8 cellular contexts compared by ENCODE assay signal in genomic region chr17:16378631-16379282, GRCh38. TPM values are rescaled to one million over a fixed set of nuclear protein-coding genes. Genes with fewer than 3 reads are reported as not detected.
A peak's percentile ranks its signal among the peaks of the same experiment; 100 is the strongest.
DNase-seq lines count a peak whose midpoint lies in the region; ATAC-seq and TF ChIP-seq lines count a peak whose summit lies in the region.

No MANE protein-coding gene starts in this region.

- no peak for TF ChIP-seq POLR2A in tibial nerve (IDR thresholded peaks at IDR 0.05)

- no peak for TF ChIP-seq EP300 in tibial nerve (IDR thresholded peaks at IDR 0.05)

- peak overlapping the region; percentile 74; the same call in 1 of the 2 replicates for H3K27ac Mint-ChIP-seq in GM23338
- peak overlapping the region; percentile 29 for H3K27ac Mint-ChIP-seq in activated naive CD8-positive, alpha-beta T cell treated with anti-CD3 and anti-CD28 coated beads for 36 hours
- no peak overlapping the region for H3K27ac Mint-ChIP-seq in activated T-helper 1 cell treated with anti-CD3 and anti-CD28 coated beads, Interleukin-12 subunit alpha, Interleukin-12 subunit beta, Interleukin-2, Interleukin-4 antibody, amounts not matched to agents 30 ng/mL and 10 ng/mL and 1 ng/mL, durations not matched to agents 14 hours and 24 hours and 36 hours

- peaks cover 32% of the 10 kb centered on the region for H3K36me3 Mint-ChIP-seq in GM23338 (ENCODE audit: low read depth)
- H3K36me3 Mint-ChIP-seq in activated naive CD8-positive, alpha-beta T cell treated with anti-CD3 and anti-CD28 coated beads for 36 hours: peaks cover 28% of the 10 kb centered on the region
- peaks cover 24% of the 10 kb centered on the region for H3K36me3 Mint-ChIP-seq in activated T-helper 1 cell treated with anti-CD3 and anti-CD28 coated beads, Interleukin-12 subunit alpha, Interleukin-12 subunit beta, Interleukin-2, Interleukin-4 antibody, amounts not matched to agents 30 ng/mL and 10 ng/mL and 1 ng/mL, durations not matched to agents 14 hours and 24 hours and 36 hours (ENCODE audit: low read depth)

- DNase-seq in GM23338 (ENCODE audit: low spot score): peak; percentile 35
- DNase-seq in activated naive CD8-positive, alpha-beta T cell treated with anti-CD3 and anti-CD28 coated beads for 36 hours: no peak
- DNase-seq in NCI-H510A (lab: John Stamatoyannopoulos, UW): no peak
- no peak for DNase-seq in tibial nerve (ENCODE audit: low spot score in 2 of 2)
- DNase-seq in activated T-helper 1 cell treated with anti-CD3 and anti-CD28 coated beads, Interleukin-12 subunit alpha, Interleukin-12 subunit beta, Interleukin-2, Interleukin-4 antibody, amounts not matched to agents 30 ng/mL and 10 ng/mL and 1 ng/mL, durations not matched to agents 14 hours and 24 hours and 36 hours (ENCODE audit: low spot score): no peak
- no peak for DNase-seq in NCI-H2029 (lab: John Stamatoyannopoulos, UW)

- H3K9me2 ChIP-seq in GM23338 (ENCODE audit: insufficient read depth): no peaks in the 10 kb centered on the region

- peaks cover 0 to 4% (median 0%) of the 10 kb centered on the region in 4 donors for H3K9me3 ChIP-seq in tibial nerve

- H3K79me2 ChIP-seq in GM23338 (replicated peaks; ENCODE audit: insufficient read depth): peaks cover 22% of the 10 kb centered on the region

- H3F3A ChIP-seq in GM23338 (replicated peaks; ENCODE audit: low read depth): peaks cover 20% of the 10 kb centered on the region

- no peak for TF ChIP-seq CTCF in GM23338 (conservative IDR thresholded peaks at IDR 0.05; ENCODE audit: low read depth in 2 of 2)
- TF ChIP-seq CTCF in tibial nerve (IDR thresholded peaks at IDR 0.05): no peak

- peaks cover 12% of the 10 kb centered on the region for H3K27me3 Mint-ChIP-seq in GM23338 (ENCODE audit: insufficient read depth, low read depth, poor library complexity)
- no peaks in the 10 kb centered on the region for H3K27me3 Mint-ChIP-seq in activated naive CD8-positive, alpha-beta T cell treated with anti-CD3 and anti-CD28 coated beads for 36 hours
- peaks cover 7% of the 10 kb centered on the region for H3K27me3 Mint-ChIP-seq in activated T-helper 1 cell treated with anti-CD3 and anti-CD28 coated beads, Interleukin-12 subunit alpha, Interleukin-12 subunit beta, Interleukin-2, Interleukin-4 antibody, amounts not matched to agents 30 ng/mL and 10 ng/mL and 1 ng/mL, durations not matched to agents 14 hours and 24 hours and 36 hours (ENCODE audit: insufficient read depth)

- H3K9me3 Mint-ChIP-seq in GM23338: no peaks in the 10 kb centered on the region; the same call in 2 of the 3 replicates
- H3K9me3 Mint-ChIP-seq in activated naive CD8-positive, alpha-beta T cell treated with anti-CD3 and anti-CD28 coated beads for 36 hours: no peaks in the 10 kb centered on the region
- no peaks in the 10 kb centered on the region for H3K9me3 Mint-ChIP-seq in activated T-helper 1 cell treated with anti-CD3 and anti-CD28 coated beads, Interleukin-12 subunit alpha, Interleukin-12 subunit beta, Interleukin-2, Interleukin-4 antibody, amounts not matched to agents 30 ng/mL and 10 ng/mL and 1 ng/mL, durations not matched to agents 14 hours and 24 hours and 36 hours

- H3K4me3 ChIP-seq in GM23338 (no peak overlapping the region), skin epidermis (no peak overlapping the region), tibial nerve (no peak overlapping the region)

- 82 to 85% methylated on average over 18 of the region's 18 CpGs for WGBS in tibial nerve, 2 donors

- intact Hi-C loops in activated T-helper 1 cell treated with anti-CD3 and anti-CD28 coated beads, Interleukin-12 subunit alpha, Interleukin-12 subunit beta, Interleukin-2, Interleukin-4 antibody, amounts not matched to agents 30 ng/mL and 10 ng/mL and 1 ng/mL, durations not matched to agents 14 hours and 24 hours and 36 hours (cut with micrococcal nuclease): no loop called here

- peak overlapping the region; percentile 29; the same call in 1 of the 2 replicates for H2AFZ ChIP-seq in GM23338

- H3K36me3 ChIP-seq in GM23338 (ENCODE audit: insufficient read depth) (peaks cover 11% of the 10 kb centered on the region; the same call in 1 of the 2 replicates), tibial nerve (peaks cover 0 to 20% (median 0%) of the 10 kb centered on the region in 3 donors)

- peaks cover 28% of the 10 kb centered on the region for H3K4me1 Mint-ChIP-seq in GM23338
- H3K4me1 Mint-ChIP-seq in activated naive CD8-positive, alpha-beta T cell treated with anti-CD3 and anti-CD28 coated beads for 36 hours: peaks cover 23% of the 10 kb centered on the region
- peaks cover 20% of the 10 kb centered on the region for H3K4me1 Mint-ChIP-seq in activated T-helper 1 cell treated with anti-CD3 and anti-CD28 coated beads, Interleukin-12 subunit alpha, Interleukin-12 subunit beta, Interleukin-2, Interleukin-4 antibody, amounts not matched to agents 30 ng/mL and 10 ng/mL and 1 ng/mL, durations not matched to agents 14 hours and 24 hours and 36 hours (ENCODE audit: low read depth)

- ATAC-seq in GM23338: no peak

- peak overlapping the region; percentile 72 for H3K27ac ChIP-seq in GM23338 (ENCODE audit: low read depth)
- peak overlapping the region; percentile 94 for H3K27ac ChIP-seq in layer of hippocampus (ENCODE audit: low read depth, low read length)
- peak overlapping the region in 19 of 21 experiments; percentile 2 to 98 (median 75) for H3K27ac ChIP-seq in skin epidermis
- peak overlapping the region in 2 of 4 donors; percentile 64 to 68 for H3K27ac ChIP-seq in tibial nerve

- H4K20me1 ChIP-seq in GM23338 (replicated peaks; ENCODE audit: insufficient read depth): peaks cover 3% of the 10 kb centered on the region; the same call in 1 of the 2 replicates

- no peak overlapping the region for H3K4me2 ChIP-seq in GM23338

- H3K27me3 ChIP-seq in GM23338 (ENCODE audit: insufficient read depth) (no peaks in the 10 kb centered on the region), layer of hippocampus (ENCODE audit: control insufficient read depth, insufficient read depth, low read length) (no peaks in the 10 kb centered on the region), tibial nerve (peaks cover 0 to 10% of the 10 kb centered on the region in 2 donors)

- peak overlapping the region; percentile 4; the same call in 1 of the 3 replicates for H3K4me3 Mint-ChIP-seq in GM23338
- H3K4me3 Mint-ChIP-seq in activated naive CD8-positive, alpha-beta T cell treated with anti-CD3 and anti-CD28 coated beads for 36 hours: no peak overlapping the region
- H3K4me3 Mint-ChIP-seq in activated T-helper 1 cell treated with anti-CD3 and anti-CD28 coated beads, Interleukin-12 subunit alpha, Interleukin-12 subunit beta, Interleukin-2, Interleukin-4 antibody, amounts not matched to agents 30 ng/mL and 10 ng/mL and 1 ng/mL, durations not matched to agents 14 hours and 24 hours and 36 hours: no peak overlapping the region

- H3K4me1 ChIP-seq in GM23338 (ENCODE audit: insufficient read depth) (peaks cover 5% of the 10 kb centered on the region), tibial nerve (peaks cover 0 to 41% (median 7%) of the 10 kb centered on the region in 4 donors)

TF ChIP-seq in GM23338, 12 proteins besides CTCF, POLR2A, EP300 and RAD21 (continues in another document):
- TF ChIP-seq EZH2phosphoT487 (IDR thresholded peaks at IDR 0.05; ENCODE audit: unreplicated experiment): no peak

RNA-seq across cellular contexts. Expression of gene UBB, which starts 2.1 kb away (rescaled TPM):
- total RNA-seq in GM23338 (2014; rRNA removed; shearing (Covaris generic)): 812 and 871 TPM in 2 replicates
- 1,581 and 1,692 TPM in 2 replicates for polyA plus RNA-seq in GM23338 (2016; fragmentation: Nextera tagmentation; extraction: Ambion mirVana)
- 1,000 to 10,000 TPM; 1,498 to 1,547 TPM for total RNA-seq in activated naive CD8-positive, alpha-beta T cell treated with anti-CD3 and anti-CD28 coated beads for 36 hours
- total RNA-seq in tibial nerve: 100 to 1,000 TPM; 435 to 666 (median 472) TPM
- 1,933 and 1,974 TPM in 2 replicates for total RNA-seq in activated T-helper 1 cell treated with anti-CD3 and anti-CD28 coated beads, Interleukin-12 subunit alpha, Interleukin-12 subunit beta, Interleukin-2, Interleukin-4 antibody, amounts not matched to agents 30 ng/mL and 10 ng/mL and 1 ng/mL, durations not matched to agents 14 hours and 24 hours and 36 hours

RNA-seq across cellular contexts. Expression of gene CENPV, which starts 25.5 kb away (rescaled TPM):
- total RNA-seq in GM23338 (2014; rRNA removed; shearing (Covaris generic)): 300 and 312 TPM in 2 replicates
- polyA plus RNA-seq in GM23338 (2016; fragmentation: Nextera tagmentation; extraction: Ambion mirVana): 139 and 149 TPM in 2 replicates
- total RNA-seq in activated naive CD8-positive, alpha-beta T cell treated with anti-CD3 and anti-CD28 coated beads for 36 hours: 100 to 1,000 TPM; 145 to 154 TPM
- 10 to 100 TPM in 3 of 4 donors, 1 to 10 TPM in 1; 8.5 to 23.1 (median 12.8) TPM for total RNA-seq in tibial nerve
- 47.1 and 54.7 TPM in 2 replicates for total RNA-seq in activated T-helper 1 cell treated with anti-CD3 and anti-CD28 coated beads, Interleukin-12 subunit alpha, Interleukin-12 subunit beta, Interleukin-2, Interleukin-4 antibody, amounts not matched to agents 30 ng/mL and 10 ng/mL and 1 ng/mL, durations not matched to agents 14 hours and 24 hours and 36 hours

RNA-seq across cellular contexts. Expression of gene TRPV2, which starts 36.6 kb away (rescaled TPM):
- 1.6 and 3.2 TPM in 2 replicates for total RNA-seq in GM23338 (2014; rRNA removed; shearing (Covaris generic))
- 1.7 and 3.7 TPM in 2 replicates for polyA plus RNA-seq in GM23338 (2016; fragmentation: Nextera tagmentation; extraction: Ambion mirVana)
- total RNA-seq in activated naive CD8-positive, alpha-beta T cell treated with anti-CD3 and anti-CD28 coated beads for 36 hours: 10 to 100 TPM; 34.4 to 40.2 TPM
- total RNA-seq in tibial nerve: 10 to 100 TPM; 10.5 to 19.9 (median 16.9) TPM
- 38.2 and 42.2 TPM in 2 replicates for total RNA-seq in activated T-helper 1 cell treated with anti-CD3 and anti-CD28 coated beads, Interleukin-12 subunit alpha, Interleukin-12 subunit beta, Interleukin-2, Interleukin-4 antibody, amounts not matched to agents 30 ng/mL and 10 ng/mL and 1 ng/mL, durations not matched to agents 14 hours and 24 hours and 36 hours
